Comparison of ENCODE assay signal across 27 cellular contexts in the genomic region with DNA sequence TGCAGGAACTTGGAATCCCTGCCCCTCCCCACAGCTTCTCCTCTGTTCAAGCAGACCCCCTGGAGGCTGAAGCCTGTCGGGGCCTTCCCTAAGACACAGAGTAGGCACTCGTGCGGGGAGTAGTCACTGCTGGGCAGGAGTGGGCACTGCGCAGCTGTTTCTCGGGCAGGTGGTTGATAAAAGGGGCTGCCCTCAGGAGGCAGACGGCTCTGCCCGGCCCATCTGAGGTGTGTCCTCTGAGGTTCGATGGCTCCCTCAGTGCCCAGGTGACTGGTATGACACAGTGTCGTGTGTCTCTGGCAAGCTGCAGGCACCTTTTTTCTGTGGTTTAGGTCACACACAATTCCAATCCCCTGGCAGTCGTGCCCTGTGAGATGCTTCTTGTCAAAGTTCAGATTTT. TPM values are rescaled to one million over a fixed set of nuclear protein-coding genes. Genes with fewer than 3 reads are reported as not detected.
"Had no signal": no experiment of that assay in that cellular context is flagged by ENCODE, and none has a peak within 500 bp of the region (broad histone marks: within the 10 kb centered on the region; RNA-seq: fewer than 3 reads in every experiment).

No MANE protein-coding gene starts in this region.

- H3K36me3 ChIP-seq: neural progenitor cell, pancreas, spleen, suprapubic skin, tibial artery, transverse colon, upper lobe of right lung, uterus had no signal

- H3K4me3 ChIP-seq: neural progenitor cell, pancreas, psoas muscle, skin epidermis, smooth muscle cell, spleen, suprapubic skin, testis, tibial artery, transverse colon, upper lobe of right lung, uterus had no signal

- H2AFZ ChIP-seq: neural progenitor cell had no signal

- H3K27me3 ChIP-seq: pancreas, suprapubic skin, testis, tibial artery, transverse colon, upper lobe of right lung, uterus had no signal

- DNase-seq: naive thymus-derived CD4-positive, alpha-beta T cell; natural killer cell; occipital lobe; pancreas; psoas muscle; right cardiac atrium; spleen; stimulated activated CD4-positive, alpha-beta T cell treated with anti-CD3 and anti-CD28 coated beads, Interleukin-12 subunit alpha, Interleukin-12 subunit beta, amount 100 ng/mL, for 4 hours; stimulated activated CD4-positive, alpha-beta T cell treated with anti-CD3 and anti-CD28 coated beads, Interleukin-1b, Interleukin-23, amount 100 ng/mL, for 48 hours; stimulated activated CD4-positive, alpha-beta T cell treated with anti-CD3 and anti-CD28 coated beads, Interleukin-4, amount 100 ng/mL, for 1 hour; stimulated activated CD4-positive, alpha-beta T cell treated with anti-CD3 and anti-CD28 coated beads, Interleukin-4, amount 100 ng/mL, for 4 hours; stimulated activated CD8-positive, alpha-beta memory T cell treated with anti-CD3 and anti-CD28 coated beads, Interleukin-4, amount 100 ng/mL, for 48 hours; stimulated activated naive CD4-positive, alpha-beta T cell; stimulated activated naive CD8-positive, alpha-beta T cell treated with anti-CD3 and anti-CD28 coated beads, Interleukin-15, amount 100 ng/mL, for 72 hours; stimulated activated naive CD8-positive, alpha-beta T cell treated with anti-CD3 and anti-CD28 coated beads, Interleukin-15, Interleukin-2, amounts not matched to agents 100 U/mL and 50 U/mL, for 24 hours; substantia nigra; testis; transverse colon; upper lobe of right lung; uterus had no signal

- H3K9ac ChIP-seq: neural progenitor cell had no signal

- H3K9me3 ChIP-seq: pancreas, psoas muscle, spleen, suprapubic skin, testis, tibial artery, transverse colon, upper lobe of right lung, uterus had no signal

- H3K4me1 ChIP-seq: pancreas, psoas muscle, spleen, suprapubic skin, testis, transverse colon, uterus had no signal

- H3K4me2 ChIP-seq: neural progenitor cell, smooth muscle cell had no signal

- FAIRE-seq: pancreas had no signal

- H3K27ac ChIP-seq: neural progenitor cell, pancreas, psoas muscle, skin epidermis, spleen, suprapubic skin, testis, tibial artery, transverse colon, upper lobe of right lung, uterus had no signal

- ATAC-seq: naive thymus-derived CD4-positive, alpha-beta T cell; pancreas; psoas muscle; right cardiac atrium; sciatic nerve; stimulated activated memory B cell treated with anti-CD40 and anti-IgM and Interleukin-4, amounts not matched to agents 10 μg/mL and 1 μg/mL and 100 μg/mL, for 72 hours; stimulated activated naive CD8-positive, alpha-beta T cell treated with anti-CD3 and anti-CD28 coated beads, Interleukin-15, amount 100 ng/mL, for 72 hours; stimulated activated naive CD8-positive, alpha-beta T cell treated with anti-CD3 and anti-CD28 coated beads, Interleukin-15, Interleukin-2, amounts not matched to agents 100 U/mL and 50 U/mL, for 24 hours; upper lobe of right lung had no signal

RNA-seq across cellular contexts. Expression of gene GALNT16, which starts 10.1 kb away (rescaled TPM):
- total RNA-seq: natural killer cell had no signal
- polyA plus RNA-seq: naive thymus-derived CD4-positive, alpha-beta T cell had no signal
